23 cellular contexts compared by ENCODE assay signal in the genomic region with DNA sequence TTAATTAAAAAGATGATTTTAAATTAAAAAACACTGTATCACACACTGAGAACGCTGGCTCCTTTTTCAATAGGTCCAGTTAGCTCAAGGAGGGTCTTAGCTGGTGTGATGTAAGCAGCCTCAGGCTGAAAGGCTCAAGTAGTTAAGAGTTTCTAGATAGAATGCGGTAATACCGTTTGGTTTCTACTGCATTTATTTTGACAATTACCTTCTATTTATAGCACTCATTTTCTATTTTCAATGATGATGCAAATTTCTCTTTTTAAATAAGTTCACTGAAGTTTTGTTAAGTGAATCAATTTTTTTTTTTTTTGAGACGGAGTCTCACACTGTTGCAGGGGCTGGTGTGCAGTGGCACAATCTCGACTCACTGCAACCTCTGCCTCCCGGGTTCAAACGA.
DNase-seq lines count a peak whose midpoint lies in the region; ATAC-seq and TF ChIP-seq lines count a peak whose summit lies in the region.
"Had no signal": no experiment of that assay in that cellular context is flagged by ENCODE, and none has a peak within 500 bp of the region (broad histone marks: within the 10 kb centered on the region; RNA-seq: fewer than 3 reads in every experiment).

No MANE protein-coding gene starts in this region.

- H3K4me1 Mint-ChIP-seq in HFFc6 (ENCODE audit: low read depth): peaks cover 6% of the 10 kb centered on the region

- H3K9me3 ChIP-seq in SK-N-MC (ENCODE audit: low read depth, low read length) (no peaks in the 10 kb centered on the region), mammary epithelial cell (replicated peaks; ENCODE audit: insufficient read depth, low read length) (no peaks in the 10 kb centered on the region)
- H3K9me3 ChIP-seq: vagina had no signal

- DNase-seq in GM10266 (ENCODE audit: extremely low spot score) (peak; percentile 65), SK-N-MC (ENCODE audit: low read depth, low spot score) (no peak), mammary epithelial cell (no peak), COLO668 (lab: John Stamatoyannopoulos, UW; ENCODE audit: unreplicated experiment) (no peak), HFFc6 (no peak)
- DNase-seq: ACHN; activated CD4-positive, alpha-beta T cell treated with anti-CD3 and anti-CD28 coated beads, Interleukin-2, amount 50 U/mL, for 4 hours; activated naive CD4-positive, alpha-beta T cell; amygdala; HCEC 1CT; head of caudate nucleus; left colon; NK-92 treated with Interleukin-12 subunit alpha and Interleukin-12 subunit beta, amount 100 ng/mL, for 24 hours; T-helper 2 cell had no signal

- ATAC-seq in GM18861 (IDR thresholded peaks at IDR 0.05; ENCODE audit: unreplicated experiment): peak; percentile 43
- ATAC-seq in HG02763 (IDR thresholded peaks at IDR 0.05; ENCODE audit: unreplicated experiment): peak; percentile 35
- no peak for ATAC-seq in GM18873 (IDR thresholded peaks at IDR 0.05; ENCODE audit: low FRiP score, unreplicated experiment)
- ATAC-seq: left colon; natural killer cell treated with Interleukin-12 subunit alpha and Interleukin-12 subunit beta and Interleukin-15 and Interleukin-18, amount 100 ng/mL, for 72 hours; sciatic nerve had no signal

- no peaks in the 10 kb centered on the region for H4K20me1 ChIP-seq in mammary epithelial cell (ENCODE audit: insufficient read depth, low read length)

- no peak overlapping the region for H3K27ac Mint-ChIP-seq in HFFc6

- intact Hi-C loops in mammary epithelial cell (cut with micrococcal nuclease): no loop called here

- no peak overlapping the region for H2AFZ ChIP-seq in mammary epithelial cell (ENCODE audit: low read depth, low read length)

- H3K9me3 Mint-ChIP-seq in HFFc6: no peaks in the 10 kb centered on the region
- H3K9me3 Mint-ChIP-seq: CD14-positive monocyte; natural killer cell treated with Interleukin-12 subunit alpha and Interleukin-12 subunit beta and Interleukin-15 and Interleukin-18, amount 100 ng/mL, for 72 hours had no signal

- 73% methylated on average over 7 of the region's 7 CpGs for WGBS in mammary epithelial cell (ENCODE audit: low coverage, missing lambda C conversion rate)

- H3K4me1 ChIP-seq in mammary epithelial cell (ENCODE audit: insufficient read depth, low read length): no peaks in the 10 kb centered on the region

- H3K4me3 Mint-ChIP-seq in HFFc6: no peak overlapping the region
- H3K4me3 Mint-ChIP-seq: CD14-positive monocyte had no signal

- CTCF ChIA-PET in mammary epithelial cell (lab: Charles Lee; ENCODE audit: low non-redundant PET): no interaction called here

- H3K36me3 ChIP-seq in SK-N-MC (ENCODE audit: insufficient read depth, low read length) (peaks cover 79% of the 10 kb centered on the region), mammary epithelial cell (ENCODE audit: insufficient read depth, low read length) (no peaks in the 10 kb centered on the region)
- H3K36me3 ChIP-seq: vagina had no signal

- dilution Hi-C loops in mammary epithelial cell (cut with HindIII; ENCODE audit: low sequenced_read_pairs): no loop called here

- H3K9ac ChIP-seq in SK-N-MC (ENCODE audit: insufficient read length): no peak overlapping the region
- no peak overlapping the region for H3K9ac ChIP-seq in mammary epithelial cell (ENCODE audit: insufficient read depth, low read length)
- H3K9ac ChIP-seq: KMS-11 had no signal

- H3K27me3 ChIP-seq in mammary epithelial cell (ENCODE audit: insufficient read depth, low read length): no peaks in the 10 kb centered on the region
- H3K27me3 ChIP-seq: vagina had no signal

- peaks cover 3% of the 10 kb centered on the region for H3K27me3 Mint-ChIP-seq in HFFc6 (ENCODE audit: insufficient read depth)
- H3K27me3 Mint-ChIP-seq: natural killer cell treated with Interleukin-12 subunit alpha and Interleukin-12 subunit beta and Interleukin-15 and Interleukin-18, amount 100 ng/mL, for 72 hours had no signal

- H3K4me3 ChIP-seq in SK-N-MC (no peak overlapping the region), mammary epithelial cell (replicated peaks in 1 of 3; ENCODE audit: insufficient read depth in 1 of 3, low read depth in 2 of 3, low read length in 3 of 3) (no peak overlapping the region)
- H3K4me3 ChIP-seq: vagina had no signal

- no peak for TF ChIP-seq CTCF in GM10266 (IDR thresholded peaks at IDR 0.05; ENCODE audit: control insufficient read depth, insufficient read depth, low read depth, missing control alignments)
- no peak for TF ChIP-seq CTCF in mammary epithelial cell (conservative IDR thresholded peaks at IDR 0.05 in 1 of 2, IDR thresholded peaks at IDR 0.05 in 1 of 2; ENCODE audit: extremely low read depth in 1 of 2, insufficient read depth in 1 of 2, low read depth in 1 of 2, low read length in 2 of 2)
- no peak for TF ChIP-seq CTCF in HFFc6 (IDR thresholded peaks at IDR 0.05)

- H3K27ac ChIP-seq in SK-N-MC (peak overlapping the region; percentile 40; the same call in 1 of the 2 replicates), mammary epithelial cell (ENCODE audit: insufficient read depth, low read depth, low read length) (no peak overlapping the region)
- H3K27ac ChIP-seq: KMS-11, vagina, VCaP had no signal

- H3K36me3 Mint-ChIP-seq in HFFc6 (ENCODE audit: low read depth): no peaks in the 10 kb centered on the region

- no peak overlapping the region for H3K4me2 ChIP-seq in mammary epithelial cell (ENCODE audit: insufficient read depth, low read depth, low read length)
- H3K4me2 ChIP-seq: KMS-11 had no signal

- in situ Hi-C loops in mammary epithelial cell (cut with MboI; ENCODE audit: low sequenced_read_pairs in 2 of 2): no loop called here

- H3K79me2 ChIP-seq in mammary epithelial cell (ENCODE audit: insufficient read depth, low read length): no peaks in the 10 kb centered on the region

- no TSS peak for BruUV-seq in mammary epithelial cell (replicated peaks; lab: Mats Ljungman, UMichigan)
